ENCODE assay signal across 20 cellular contexts in genomic region chrX:125651426-125651825, GRCh38.
"Had no signal": no experiment of that assay in that cellular context is flagged by ENCODE, and none has a peak within 500 bp of the region (broad histone marks: within the 10 kb centered on the region; RNA-seq: fewer than 3 reads in every experiment).

No MANE protein-coding gene starts in this region.

- H3K36me3 ChIP-seq: adrenal gland, right lobe of liver, spleen, stomach, thoracic aorta had no signal

- H3K27me3 Mint-ChIP-seq: activated CD4-positive, alpha-beta T cell treated with anti-CD3 and anti-CD28 coated beads, Interleukin-2, amount 10 ng/mL, durations not matched to agents 24 days and 14 days; brain had no signal

- H3K4me1 Mint-ChIP-seq: activated CD4-positive, alpha-beta T cell treated with anti-CD3 and anti-CD28 coated beads, Interleukin-2, amount 10 ng/mL, durations not matched to agents 24 days and 14 days; activated naive CD4-positive, alpha-beta T cell treated with anti-CD3 and anti-CD28 coated beads, Interleukin-2, amount 50 U/mL, for 24 hours; brain; nephron had no signal

- H3K27ac Mint-ChIP-seq: activated CD4-positive, alpha-beta T cell treated with anti-CD3 and anti-CD28 coated beads, Interleukin-2, amount 10 ng/mL, durations not matched to agents 24 days and 14 days; activated CD8-positive, alpha-beta T cell treated with anti-CD3 and anti-CD28 coated beads, Interleukin-2, amount 10 ng/mL, durations not matched to agents 7 days and 5 days; activated naive CD4-positive, alpha-beta T cell treated with anti-CD3 and anti-CD28 coated beads, Interleukin-2, amount 50 U/mL, for 24 hours; brain; nephron had no signal

- H3K27me3 ChIP-seq: adrenal gland, hepatocyte, right lobe of liver, spleen, stomach had no signal

- H3K9me3 Mint-ChIP-seq: activated CD4-positive, alpha-beta T cell treated with anti-CD3 and anti-CD28 coated beads, Interleukin-2, amount 10 ng/mL, durations not matched to agents 24 days and 14 days; activated naive CD4-positive, alpha-beta T cell treated with anti-CD3 and anti-CD28 coated beads, Interleukin-2, amount 50 U/mL, for 24 hours; brain had no signal

- H3K36me3 Mint-ChIP-seq: activated naive CD4-positive, alpha-beta T cell treated with anti-CD3 and anti-CD28 coated beads, Interleukin-2, amount 50 U/mL, for 24 hours; brain had no signal

- DNase-seq: activated CD4-positive, alpha-beta T cell treated with anti-CD3 and anti-CD28 coated beads, Interleukin-2, amount 10 ng/mL, durations not matched to agents 24 days and 14 days; activated CD4-positive, CD25-positive, alpha-beta regulatory T cell; activated CD8-positive, alpha-beta memory T cell treated with anti-CD3 and anti-CD28 coated beads, Interleukin-2, amount 50 U/mL, for 4 hours; activated CD8-positive, alpha-beta T cell treated with anti-CD3 and anti-CD28 coated beads, Interleukin-2, amount 10 ng/mL, durations not matched to agents 7 days and 5 days; activated effector memory CD4-positive, alpha-beta T cell treated with anti-CD3 and anti-CD28 coated beads, Interleukin-2, amount 50 U/mL, for 16 hours; activated T-cell treated with anti-CD3 and anti-CD28 coated beads, Interleukin-2, amount 50 U/mL, for 48 hours; adrenal gland; cerebellar nuclear complex; effector memory CD4-positive, alpha-beta T cell; left ventricle myocardium superior; psoas muscle; right lobe of liver; spleen; stomach had no signal

- H3K27ac ChIP-seq: adrenal gland, epithelial cell of prostate, hepatocyte, psoas muscle, right lobe of liver, spleen, stomach, thoracic aorta had no signal

- H3K4me3 Mint-ChIP-seq: activated CD4-positive, alpha-beta T cell treated with anti-CD3 and anti-CD28 coated beads, Interleukin-2, amount 10 ng/mL, durations not matched to agents 24 days and 14 days; activated CD8-positive, alpha-beta T cell treated with anti-CD3 and anti-CD28 coated beads, Interleukin-2, amount 10 ng/mL, durations not matched to agents 7 days and 5 days; activated naive CD4-positive, alpha-beta T cell treated with anti-CD3 and anti-CD28 coated beads, Interleukin-2, amount 50 U/mL, for 24 hours; brain; nephron had no signal

- H3K4me3 ChIP-seq: adrenal gland, hepatocyte, psoas muscle, right lobe of liver, spleen, stomach, thoracic aorta had no signal
